ENCODE assay signal across 8 cellular contexts in the genomic region with DNA sequence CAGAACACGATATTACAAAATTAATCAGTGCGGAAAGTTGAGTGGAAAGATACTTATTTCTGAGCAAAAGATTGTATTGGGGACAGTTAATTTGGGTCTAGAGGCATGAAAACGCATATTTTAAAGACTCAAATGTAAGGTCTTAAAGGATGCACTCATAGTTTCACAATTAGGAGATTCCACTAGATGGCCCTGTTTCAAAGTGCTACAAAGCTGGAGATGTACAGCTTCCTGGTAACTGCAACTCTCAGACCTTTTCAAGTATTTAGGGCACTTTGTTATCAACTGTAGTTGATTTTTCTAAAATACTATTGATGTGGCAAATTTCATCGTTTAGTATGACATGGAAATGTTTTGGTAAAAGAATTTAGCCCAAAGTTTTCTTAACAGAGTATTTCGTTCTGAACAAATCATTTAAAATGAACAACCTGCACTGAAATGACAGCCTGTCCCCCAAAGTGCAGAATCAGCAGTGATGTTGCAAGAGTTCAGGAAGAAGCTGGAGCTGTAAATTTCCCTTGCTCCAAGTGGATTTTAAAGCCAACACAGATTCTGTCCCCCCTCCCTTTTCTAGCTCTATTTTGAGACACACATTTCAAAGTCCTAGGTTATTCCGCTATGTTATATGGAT. TPM values are rescaled to one million over a fixed set of nuclear protein-coding genes. Genes with fewer than 3 reads are reported as not detected.
DNase-seq lines count a peak whose midpoint lies in the region; ATAC-seq, FAIRE-seq and TF ChIP-seq lines count a peak whose summit lies in the region.

No MANE protein-coding gene starts in this region.

- TF ChIP-seq CTCF in GM12874 (IDR thresholded peaks at IDR 0.05; ENCODE audit: insufficient read depth, low read depth, low read length) = peak; percentile 34; the same call in 1 of the 2 replicates
- TF ChIP-seq CTCF in Panc1 (IDR thresholded peaks at IDR 0.05) = peak; percentile 68; the same call in 1 of the 2 replicates
- peak in 4 of 6 experiments; percentile 28 to 61 (median 31) for TF ChIP-seq CTCF in esophagus squamous epithelium (IDR thresholded peaks at IDR 0.05)

- H3K4me1 ChIP-seq in Panc1 (ENCODE audit: control insufficient read depth, insufficient read depth, low read length) (no peaks in the 10 kb centered on the region), esophagus squamous epithelium (no peaks in the 10 kb centered on the region)

- H3K9me3 ChIP-seq in Panc1 (ENCODE audit: control insufficient read depth, insufficient read depth, low read depth, low read length) = no peaks in the 10 kb centered on the region
- no peaks in the 10 kb centered on the region for H3K9me3 ChIP-seq in esophagus squamous epithelium

- CTCF ChIA-PET in Panc1 (lab: Charles Lee) = interaction anchor here (0.6 to 5.0 kb wide), 5 partner anchors 9 to 379 kb away, joined by 3 to 27 read pairs (median 4); no protein-coding TSS in a partner anchor

- H3K9me3 Mint-ChIP-seq in activated T-helper 2 cell treated with anti-CD3 and anti-CD28 coated beads, Interferon-gamma antibody, Interleukin-2, Interleukin-4, amounts not matched to agents 10 μg/mL and 5 μg/mL and 100 μg/mL, durations not matched to agents 14 hours and 24 hours and 36 hours = no peaks in the 10 kb centered on the region

- no peaks in the 10 kb centered on the region for H3K36me3 Mint-ChIP-seq in activated T-helper 2 cell treated with anti-CD3 and anti-CD28 coated beads, Interferon-gamma antibody, Interleukin-2, Interleukin-4, amounts not matched to agents 10 μg/mL and 5 μg/mL and 100 μg/mL, durations not matched to agents 14 hours and 24 hours and 36 hours (ENCODE audit: low read depth)

- no peak overlapping the region for H3K4me3 Mint-ChIP-seq in activated T-helper 2 cell treated with anti-CD3 and anti-CD28 coated beads, Interferon-gamma antibody, Interleukin-2, Interleukin-4, amounts not matched to agents 10 μg/mL and 5 μg/mL and 100 μg/mL, durations not matched to agents 14 hours and 24 hours and 36 hours (ENCODE audit: low read depth)

- no peak for DNase-seq in Panc1 (ENCODE audit: low read depth, low spot score)
- no peak for DNase-seq in esophagus squamous epithelium (lab: John Stamatoyannopoulos, UW)
- DNase-seq in renal cortical epithelial cell (ENCODE audit: low read depth) = peak; percentile 69
- DNase-seq in activated T-helper 2 cell treated with anti-CD3 and anti-CD28 coated beads, Interferon-gamma antibody, Interleukin-2, Interleukin-4, amounts not matched to agents 10 μg/mL and 5 μg/mL and 100 μg/mL, durations not matched to agents 14 hours and 24 hours and 36 hours (ENCODE audit: low spot score) = no peak

- peaks cover 2% of the 10 kb centered on the region for H3K4me1 Mint-ChIP-seq in activated T-helper 2 cell treated with anti-CD3 and anti-CD28 coated beads, Interferon-gamma antibody, Interleukin-2, Interleukin-4, amounts not matched to agents 10 μg/mL and 5 μg/mL and 100 μg/mL, durations not matched to agents 14 hours and 24 hours and 36 hours (ENCODE audit: low read depth)

- H3K27ac ChIP-seq in Panc1 (ENCODE audit: low read length) = no peak overlapping the region
- H3K27ac ChIP-seq in esophagus squamous epithelium = no peak overlapping the region

- no peak overlapping the region for H3K27ac Mint-ChIP-seq in activated T-helper 2 cell treated with anti-CD3 and anti-CD28 coated beads, Interferon-gamma antibody, Interleukin-2, Interleukin-4, amounts not matched to agents 10 μg/mL and 5 μg/mL and 100 μg/mL, durations not matched to agents 14 hours and 24 hours and 36 hours

- H3K27me3 Mint-ChIP-seq in activated T-helper 2 cell treated with anti-CD3 and anti-CD28 coated beads, Interferon-gamma antibody, Interleukin-2, Interleukin-4, amounts not matched to agents 10 μg/mL and 5 μg/mL and 100 μg/mL, durations not matched to agents 14 hours and 24 hours and 36 hours (ENCODE audit: low read depth) = peaks cover 17% of the 10 kb centered on the region

- WGBS in esophagus squamous epithelium, 2 donors = 51 to 56% methylated on average over 6 of the region's 6 CpGs

- H3K27me3 ChIP-seq in Panc1 (ENCODE audit: control insufficient read depth, insufficient read depth, low read length) (peaks cover 3% of the 10 kb centered on the region; the same call in 1 of the 2 replicates), esophagus squamous epithelium (peaks cover 0 to 24% (median 0%) of the 10 kb centered on the region in 4 donors)

- peak; percentile 94 for FAIRE-seq in A204.1 (lab: Jason Lieb, UNC)

- POLR2A ChIA-PET in Panc1 (lab: Charles Lee) = no interaction called here

- H3K4me3 ChIP-seq in Panc1 (ENCODE audit: low read depth in 2 of 2, low read length in 2 of 2) (no peak overlapping the region), esophagus squamous epithelium (no peak overlapping the region)

- H3K36me3 ChIP-seq in Panc1 (ENCODE audit: control insufficient read depth, insufficient read depth, low read length) (no peaks in the 10 kb centered on the region), esophagus squamous epithelium (no peaks in the 10 kb centered on the region)

- no peak for TF ChIP-seq POLR2A in esophagus squamous epithelium (IDR thresholded peaks at IDR 0.05)

- ATAC-seq in HG03565 (IDR thresholded peaks at IDR 0.05; ENCODE audit: unreplicated experiment) (peak; percentile 83), Panc1 (peak; percentile 89), GM21786 (IDR thresholded peaks at IDR 0.05; ENCODE audit: unreplicated experiment) (no peak)

- no TSS peak for BruUV-seq in Panc1 (replicated peaks; lab: Mats Ljungman, UMichigan)

- in situ Hi-C loops in Panc1 (cut with HindIII; ENCODE audit: low pct_unique_long_range_greater_than_20kb, low sequenced_read_pairs) = no loop called here

- intact Hi-C loops in Panc1 (cut with micrococcal nuclease; ENCODE audit: unreplicated experiment) (loop anchor here (2.0 to 10.0 kb wide), 2 partner anchors 56 to 380 kb away; no protein-coding TSS in a partner anchor), esophagus squamous epithelium (cut with DNase I) (no loop called here)
- intact Hi-C loops in activated T-helper 2 cell treated with anti-CD3 and anti-CD28 coated beads, Interferon-gamma antibody, Interleukin-2, Interleukin-4, amounts not matched to agents 10 μg/mL and 5 μg/mL and 100 μg/mL, durations not matched to agents 14 hours and 24 hours and 36 hours (cut with micrococcal nuclease) = loop anchor here (2.0 kb wide), 1 partner anchor 380 kb away; no protein-coding TSS in a partner anchor

RNA-seq across cellular contexts. Expression of gene NDUFB6, which starts 16.2 kb away (rescaled TPM):
- total RNA-seq in Panc1 (2021; ENCODE audit: unreplicated experiment) = 85.3 TPM
- 144 TPM for polyA plus RNA-seq in Panc1 (2012; ENCODE audit: insufficient read length)
- total RNA-seq in esophagus squamous epithelium = 10 to 100 TPM; 33.7 to 83.7 (median 48.3) TPM
- 43.8 and 73.6 TPM in 2 replicates for total RNA-seq in renal cortical epithelial cell
- total RNA-seq in activated T-helper 2 cell treated with anti-CD3 and anti-CD28 coated beads, Interferon-gamma antibody, Interleukin-2, Interleukin-4, amounts not matched to agents 10 μg/mL and 5 μg/mL and 100 μg/mL, durations not matched to agents 14 hours and 24 hours and 36 hours = 43.9 and 47.4 TPM in 2 replicates

RNA-seq across cellular contexts. Expression of gene TOPORS, which starts 36.8 kb away (rescaled TPM):
- 21.2 TPM for total RNA-seq in Panc1 (2021; ENCODE audit: unreplicated experiment)
- 8.6 TPM for polyA plus RNA-seq in Panc1 (2012; ENCODE audit: insufficient read length)
- total RNA-seq in esophagus squamous epithelium = 10 to 100 TPM; 12.2 to 19.8 (median 16.0) TPM
- total RNA-seq in renal cortical epithelial cell = 44.3 and 49.0 TPM in 2 replicates
- total RNA-seq in activated T-helper 2 cell treated with anti-CD3 and anti-CD28 coated beads, Interferon-gamma antibody, Interleukin-2, Interleukin-4, amounts not matched to agents 10 μg/mL and 5 μg/mL and 100 μg/mL, durations not matched to agents 14 hours and 24 hours and 36 hours = 15.7 and 16.2 TPM in 2 replicates

RNA-seq across cellular contexts. Expression of gene SMIM27, which starts 37.1 kb away (rescaled TPM):
- total RNA-seq in Panc1 (2021; ENCODE audit: unreplicated experiment) = 14.3 TPM
- polyA plus RNA-seq in Panc1 (2012; ENCODE audit: insufficient read length) = 12.8 TPM
- total RNA-seq in esophagus squamous epithelium = 1 to 10 TPM; 1.1 to 5.3 (median 2.0) TPM
- 2.3 and 6.8 TPM in 2 replicates for total RNA-seq in renal cortical epithelial cell
- total RNA-seq in activated T-helper 2 cell treated with anti-CD3 and anti-CD28 coated beads, Interferon-gamma antibody, Interleukin-2, Interleukin-4, amounts not matched to agents 10 μg/mL and 5 μg/mL and 100 μg/mL, durations not matched to agents 14 hours and 24 hours and 36 hours = 14.2 and 15.5 TPM in 2 replicates

RNA-seq across cellular contexts. Expression of gene TAF1L, which starts 46.3 kb away (rescaled TPM):
- total RNA-seq in Panc1 (2021; ENCODE audit: unreplicated experiment) = not detected
- 0.06 TPM for polyA plus RNA-seq in Panc1 (2012; ENCODE audit: insufficient read length)
- not detected for total RNA-seq in esophagus squamous epithelium
- total RNA-seq in renal cortical epithelial cell = under 0.01 TPM in 1 of 2 replicates, not detected in the other
- total RNA-seq in activated T-helper 2 cell treated with anti-CD3 and anti-CD28 coated beads, Interferon-gamma antibody, Interleukin-2, Interleukin-4, amounts not matched to agents 10 μg/mL and 5 μg/mL and 100 μg/mL, durations not matched to agents 14 hours and 24 hours and 36 hours = not detected in 2 replicates
